ENCODE assay signal across 16 cellular contexts in genomic region chr15:40303576-40303975, GRCh38. TPM values are rescaled to one million over a fixed set of nuclear protein-coding genes. Genes with fewer than 3 reads are reported as not detected.
DNase-seq lines count a peak whose midpoint lies in the region; ATAC-seq and TF ChIP-seq lines count a peak whose summit lies in the region.
"Had no signal": no experiment of that assay in that cellular context is flagged by ENCODE, and none has a peak within 500 bp of the region (broad histone marks: within the 10 kb centered on the region; RNA-seq: fewer than 3 reads in every experiment).

No MANE protein-coding gene starts in this region.

- H3K4me1 ChIP-seq in RWPE2 (ENCODE audit: insufficient read depth, poor library complexity, severe bottlenecking) (no peaks in the 10 kb centered on the region), PC-9 (replicated peaks; ENCODE audit: insufficient read depth) (no peaks in the 10 kb centered on the region)

- H3K4me2 ChIP-seq in PC-9, result no peak overlapping the region
- H3K4me2 ChIP-seq: BLaER1 had no signal

- H3K9me3 ChIP-seq in RWPE2 (ENCODE audit: severe bottlenecking), result peaks cover 4% of the 10 kb centered on the region
- H3K9me3 ChIP-seq in PC-9 (ENCODE audit: insufficient read depth, low read depth), result no peaks in the 10 kb centered on the region

- H3K36me3 ChIP-seq in RWPE2 (ENCODE audit: low read depth), result no peaks in the 10 kb centered on the region
- H3K36me3 ChIP-seq in PC-9 (ENCODE audit: low read depth), result no peaks in the 10 kb centered on the region

- no peaks in the 10 kb centered on the region for H3K79me2 ChIP-seq in PC-9 (ENCODE audit: low read depth)

- H3K9me2 ChIP-seq in PC-9 (ENCODE audit: insufficient read depth), result no peaks in the 10 kb centered on the region

- peaks cover 74% of the 10 kb centered on the region for H3K36me3 Mint-ChIP-seq in activated T-cell treated with anti-CD3 and anti-CD28 coated beads, Interleukin-2, amount 50 U/mL, for 24 hours (ENCODE audit: low read depth)
- peaks cover 41% of the 10 kb centered on the region for H3K36me3 Mint-ChIP-seq in effector memory CD8-positive, alpha-beta T cell (ENCODE audit: insufficient read depth)

- ATAC-seq in RWPE2 (ENCODE audit: low read depth), result no peak
- ATAC-seq in effector memory CD8-positive, alpha-beta T cell (replicated peaks), result no peak
- ATAC-seq: HCT116 had no signal

- no peak overlapping the region for H3K4me3 Mint-ChIP-seq in activated T-cell treated with anti-CD3 and anti-CD28 coated beads, Interleukin-2, amount 50 U/mL, for 24 hours
- H3K4me3 Mint-ChIP-seq in effector memory CD8-positive, alpha-beta T cell, result no peak overlapping the region

- CTCF ChIA-PET in PC-9 (lab: Charles Lee), result no interaction called here

- H3K27me3 Mint-ChIP-seq in activated T-cell treated with anti-CD3 and anti-CD28 coated beads, Interleukin-2, amount 50 U/mL, for 24 hours, result no peaks in the 10 kb centered on the region
- no peaks in the 10 kb centered on the region for H3K27me3 Mint-ChIP-seq in effector memory CD8-positive, alpha-beta T cell
- H3K27me3 Mint-ChIP-seq: CD4-positive, CD25-positive, alpha-beta regulatory T cell had no signal

- no peak overlapping the region for H2AFZ ChIP-seq in PC-9
- H2AFZ ChIP-seq: GM23248 had no signal

- no peak for DNase-seq in activated T-cell treated with anti-CD3 and anti-CD28 coated beads, Interleukin-2, amount 50 U/mL, for 24 hours
- no peak for DNase-seq in activated T-cell treated with anti-CD3 and anti-CD28 coated beads, Interleukin-2, amount 50 U/mL, for 1 hour
- peak; percentile 54 for DNase-seq in RWPE2 (ENCODE audit: low spot score)
- DNase-seq in effector memory CD8-positive, alpha-beta T cell, result no peak
- peak; percentile 41 for DNase-seq in posterior vena cava (ENCODE audit: low spot score)
- DNase-seq in NCI-H2171 (lab: John Stamatoyannopoulos, UW), result no peak
- DNase-seq in PC-9, result no peak
- no peak for DNase-seq in retina
- DNase-seq: 8988T; AML-193; CD4-positive, CD25-positive, alpha-beta regulatory T cell; GM23248 had no signal

- H3K9me3 Mint-ChIP-seq in activated T-cell treated with anti-CD3 and anti-CD28 coated beads, Interleukin-2, amount 50 U/mL, for 24 hours, result peaks cover 2% of the 10 kb centered on the region
- no peaks in the 10 kb centered on the region for H3K9me3 Mint-ChIP-seq in effector memory CD8-positive, alpha-beta T cell

- peaks cover 33% of the 10 kb centered on the region for H3K4me1 Mint-ChIP-seq in activated T-cell treated with anti-CD3 and anti-CD28 coated beads, Interleukin-2, amount 50 U/mL, for 24 hours (ENCODE audit: low read depth)
- peaks cover 36% of the 10 kb centered on the region in 2 donors for H3K4me1 Mint-ChIP-seq in effector memory CD8-positive, alpha-beta T cell (ENCODE audit: low read depth in 2 of 2)

- intact Hi-C loops in posterior vena cava (cut with DNase I), result no loop called here
- intact Hi-C loops in PC-9 (cut with micrococcal nuclease; ENCODE audit: unreplicated experiment), result no loop called here

- BruUV-seq in PC-9 (replicated peaks; lab: Mats Ljungman, UMichigan), result no TSS peak

- no peak for TF ChIP-seq CTCF in RWPE2 (IDR thresholded peaks at IDR 0.05; ENCODE audit: poor library complexity, severe bottlenecking)
- no peak for TF ChIP-seq CTCF in PC-9 (conservative IDR thresholded peaks at IDR 0.05)

- H3K27me3 ChIP-seq in RWPE2 (ENCODE audit: insufficient read depth, poor library complexity, severe bottlenecking) (no peaks in the 10 kb centered on the region), PC-9 (ENCODE audit: insufficient read depth, low read depth) (no peaks in the 10 kb centered on the region)
- H3K27me3 ChIP-seq: BLaER1 had no signal

- no peaks in the 10 kb centered on the region for H4K20me1 ChIP-seq in PC-9 (ENCODE audit: insufficient read depth)
- H4K20me1 ChIP-seq: BLaER1 had no signal

- no peaks in the 10 kb centered on the region for H3F3A ChIP-seq in PC-9 (ENCODE audit: insufficient read depth, low read depth)

- H3K27ac ChIP-seq in RWPE2 (ENCODE audit: poor library complexity, severe bottlenecking), result no peak overlapping the region
- H3K27ac ChIP-seq in PC-9, result no peak overlapping the region
- H3K27ac ChIP-seq: BLaER1, GM23248 had no signal

- POLR2A ChIA-PET in PC-9 (lab: Charles Lee; ENCODE audit: unreplicated experiment), result no interaction called here

- H3K27ac Mint-ChIP-seq in activated T-cell treated with anti-CD3 and anti-CD28 coated beads, Interleukin-2, amount 50 U/mL, for 24 hours, result peak overlapping the region; percentile 11
- H3K27ac Mint-ChIP-seq in effector memory CD8-positive, alpha-beta T cell, result peak overlapping the region; percentile 15 to 70

- H3K4me3 ChIP-seq in RWPE2 (ENCODE audit: severe bottlenecking) (no peak overlapping the region), PC-9 (no peak overlapping the region)
- H3K4me3 ChIP-seq: BLaER1, GM23248 had no signal

RNA-seq across cellular contexts. Expression of gene PLCB2, which starts 4.2 kb away (rescaled TPM):
- 10 to 100 TPM; 20.8 to 29.0 TPM for total RNA-seq in posterior vena cava
- 0.92 and 1.6 TPM in 2 replicates for total RNA-seq in PC-9 (2021)

RNA-seq across cellular contexts. Expression of gene INAFM2, which starts 19.9 kb away (rescaled TPM):
- total RNA-seq in posterior vena cava (10 to 100 TPM; 25.3 to 27.1 TPM), PC-9 (2021) (2.4 and 3.1 TPM in 2 replicates)

RNA-seq across cellular contexts. Expression of gene ANKRD63, which starts 20.7 kb away (rescaled TPM):
- not detected for total RNA-seq in posterior vena cava
- not detected in 2 replicates for total RNA-seq in PC-9 (2021)
- total RNA-seq: GM23248, HT1080 had no signal

RNA-seq across cellular contexts. Expression of gene CCDC9B, which starts 37.2 kb away (rescaled TPM):
- total RNA-seq in posterior vena cava (10 to 100 TPM; 29.2 to 31.2 TPM), PC-9 (2021) (141 and 168 TPM in 2 replicates)

RNA-seq across cellular contexts. Expression of gene PHGR1, which starts 47.3 kb away (rescaled TPM):
- total RNA-seq in posterior vena cava (not detected), PC-9 (2021) (not detected in 2 replicates)
- total RNA-seq: CD4-positive, CD25-positive, alpha-beta regulatory T cell; Daoy; GM23248; HT1080 had no signal

Comparison
In these comparisons a context has a peak if more than half of its experiments do, and no peak if none do; other contexts are left out.
1. DNase-seq: peak in RWPE2 (single experiment) and posterior vena cava (single experiment); none in activated T-cell treated with anti-CD3 and anti-CD28 coated beads, Interleukin-2, amount 50 U/mL, for 24 hours (single experiment), activated T-cell treated with anti-CD3 and anti-CD28 coated beads, Interleukin-2, amount 50 U/mL, for 1 hour (single experiment), effector memory CD8-positive, alpha-beta T cell (0 of 3), NCI-H2171 (single experiment), PC-9 (0 of 2) and retina (single experiment).